ENCODE assay signal across 8 cellular contexts in genomic region chr17:31900877-31901276, GRCh38. TPM values are rescaled to one million over a fixed set of nuclear protein-coding genes. Genes with fewer than 3 reads are reported as not detected.
DNase-seq lines count a peak whose midpoint lies in the region; ATAC-seq and TF ChIP-seq lines count a peak whose summit lies in the region.

No MANE protein-coding gene starts in this region.

- H3K4me3 ChIP-seq in brain microvascular endothelial cell (ENCODE audit: low read depth, low read length) (peak overlapping the region; percentile 100), lung (peak overlapping the region; percentile 83)

- WGBS in lung, 2 donors = 11 to 13% methylated on average over 5 of the region's 5 CpGs

- H3K27me3 ChIP-seq in brain microvascular endothelial cell (replicated peaks) = no peaks in the 10 kb centered on the region
- H3K27me3 ChIP-seq in lung (ENCODE audit: control insufficient read depth, insufficient read depth) = no peaks in the 10 kb centered on the region

- ATAC-seq in HG02970 (IDR thresholded peaks at IDR 0.05; ENCODE audit: low FRiP score, unreplicated experiment) (peak; percentile 8), lung (ENCODE audit: insufficient read depth, low FRiP score) (no peak), HG03159 (IDR thresholded peaks at IDR 0.05; ENCODE audit: unreplicated experiment) (no peak)

- H3K27ac ChIP-seq in brain microvascular endothelial cell (peak overlapping the region; percentile 11), lung (ENCODE audit: low read depth in 1 of 2, low read length in 1 of 2) (peak overlapping the region; percentile 13 to 81)

- no peaks in the 10 kb centered on the region for H3K9me3 ChIP-seq in lung (ENCODE audit: control insufficient read depth in 2 of 2, insufficient read depth in 1 of 2, low read length in 1 of 2)

- in situ Hi-C loops in brain microvascular endothelial cell (cut with HindIII; ENCODE audit: low pct_ligation_motif_present, low sequenced_read_pairs) = no loop called here

- TF ChIP-seq CTCF in brain microvascular endothelial cell (IDR thresholded peaks at IDR 0.05; ENCODE audit: low read depth, low read length, missing control alignments) = no peak
- no peak for TF ChIP-seq CTCF in lung (IDR thresholded peaks at IDR 0.05; ENCODE audit: control extremely low read depth, extremely low read depth)

- H3K4me1 ChIP-seq in lung (ENCODE audit: control insufficient read depth in 2 of 2, insufficient read depth in 2 of 2, low read length in 2 of 2) = peaks cover 2 to 4% of the 10 kb centered on the region in 2 donors

- DNase-seq in AG08395 (ENCODE audit: low spot score) = peak; percentile 24
- DNase-seq in brain microvascular endothelial cell = peak; percentile 25
- no peak for DNase-seq in lung (ENCODE audit: low spot score)
- no peak for DNase-seq in activated naive CD4-positive, alpha-beta T cell treated with anti-CD3 and anti-CD28 coated beads, Interleukin-2, amount 50 U/mL, for 16 hours
- DNase-seq in NCI-H1092 treated with DMSO at 0.1 percent for 48 hours (lab: John Stamatoyannopoulos, UW) = no peak
- no peak for DNase-seq in retina

- H3K36me3 ChIP-seq in brain microvascular endothelial cell (replicated peaks) = peaks cover 27% of the 10 kb centered on the region
- H3K36me3 ChIP-seq in lung (ENCODE audit: control insufficient read depth in 2 of 2, insufficient read depth in 2 of 2, low read length in 2 of 2) = peaks cover 7 to 15% of the 10 kb centered on the region in 2 donors

RNA-seq across cellular contexts. Expression of gene UTP6, which starts 0.6 kb away (rescaled TPM):
- 10 to 100 TPM; 49.2 to 56.3 TPM for total RNA-seq in lung
- polyA plus RNA-seq in lung = 10 to 100 TPM; 24.1 to 64.0 TPM

RNA-seq across cellular contexts. Expression of gene SUZ12, which starts 35.9 kb away (rescaled TPM):
- 10 to 100 TPM; 17.4 to 44.7 TPM for total RNA-seq in lung
- 10 to 100 TPM; 11.6 to 15.1 TPM for polyA plus RNA-seq in lung

RNA-seq across cellular contexts. Expression of gene COPRS, which starts 41.8 kb away (rescaled TPM):
- total RNA-seq in lung = 10 to 100 TPM; 21.0 to 46.2 TPM
- polyA plus RNA-seq in lung = 10 to 100 TPM; 30.7 to 64.7 TPM

Comparison
In these comparisons a context has a peak if more than half of its experiments do, and no peak if none do; other contexts are left out.
1. DNase-seq: peak in AG08395 (single experiment) and brain microvascular endothelial cell (single experiment); none in lung (single experiment), activated naive CD4-positive, alpha-beta T cell treated with anti-CD3 and anti-CD28 coated beads, Interleukin-2, amount 50 U/mL, for 16 hours (single experiment), NCI-H1092 treated with DMSO at 0.1 percent for 48 hours (single experiment) and retina (single experiment).